In genomic region chr17:44307387-44308186, GRCh38 we compare ENCODE assay signal across 8 cellular contexts. TPM values are rescaled to one million over a fixed set of nuclear protein-coding genes. Genes with fewer than 3 reads are reported as not detected.
DNase-seq lines count a peak whose midpoint lies in the region; ATAC-seq and TF ChIP-seq lines count a peak whose summit lies in the region.

No MANE protein-coding gene starts in this region.

- DNase-seq in Caki2 (ENCODE audit: low read depth): peak; percentile 52
- peak; percentile 46 for DNase-seq in MG63
- DNase-seq in right atrium auricular region (ENCODE audit: low spot score): no peak
- peak in 1 of 2 donors; percentile 42 for DNase-seq in psoas muscle
- no peak for DNase-seq in activated gamma-delta T cell (lab: John Stamatoyannopoulos, UW)
- no peak for DNase-seq in KG1 (lab: John Stamatoyannopoulos, UW)

- H3K9me3 ChIP-seq in MG63 (no peaks in the 10 kb centered on the region), right atrium auricular region (no peaks in the 10 kb centered on the region), psoas muscle (no peaks in the 10 kb centered on the region)

- H3K27ac ChIP-seq in right atrium auricular region (peak overlapping the region; percentile 69 to 70), psoas muscle (no peak overlapping the region)

- 2 to 4% (median 3%) methylated on average over 25 to 26 of the region's 26 CpGs for WGBS in psoas muscle, 3 donors

- H3K36me3 ChIP-seq in MG63 (no peaks in the 10 kb centered on the region), right atrium auricular region (no peaks in the 10 kb centered on the region), psoas muscle (ENCODE audit: insufficient read depth in 1 of 2, low read depth in 1 of 2) (no peaks in the 10 kb centered on the region)

- in situ Hi-C loops in Caki2 (cut with HindIII; ENCODE audit: low pct_unique_long_range_greater_than_20kb, low sequenced_read_pairs): no loop called here

- TF ChIP-seq CTCF in right atrium auricular region (IDR thresholded peaks at IDR 0.05) (no peak), psoas muscle (IDR thresholded peaks at IDR 0.05) (no peak)

- H3K4me1 Mint-ChIP-seq in activated naive CD8-positive, alpha-beta T cell (ENCODE audit: low read depth): peaks cover 14% of the 10 kb centered on the region

- peaks cover 12% of the 10 kb centered on the region for H3K27me3 Mint-ChIP-seq in activated naive CD8-positive, alpha-beta T cell

- intact Hi-C loops in psoas muscle (cut with DNase I): no loop called here

- H3K9me3 Mint-ChIP-seq in activated naive CD8-positive, alpha-beta T cell (ENCODE audit: low read depth): no peaks in the 10 kb centered on the region

- ATAC-seq in psoas muscle (peak; percentile 33 to 63 (median 46)), HG03354 (IDR thresholded peaks at IDR 0.05; ENCODE audit: poor library complexity, severe bottlenecking, unreplicated experiment) (no peak)

- H3K4me3 Mint-ChIP-seq in activated naive CD8-positive, alpha-beta T cell: peak overlapping the region; percentile 56

- H3K27me3 ChIP-seq in MG63 (peaks cover 11% of the 10 kb centered on the region), right atrium auricular region (no peaks in the 10 kb centered on the region), psoas muscle (ENCODE audit: insufficient read depth in 3 of 3, low read length in 2 of 3) (peaks cover 0 to 40% (median 1%) of the 10 kb centered on the region in 3 donors)

- no peaks in the 10 kb centered on the region for H3K36me3 Mint-ChIP-seq in activated naive CD8-positive, alpha-beta T cell

- H3K4me3 ChIP-seq in MG63 (no peak overlapping the region), right atrium auricular region (peak overlapping the region; percentile 45 to 55), psoas muscle (peak overlapping the region; percentile 66)

- H3K4me1 ChIP-seq in right atrium auricular region (peaks cover 0 to 20% of the 10 kb centered on the region in 2 donors), psoas muscle (peaks cover 3% of the 10 kb centered on the region)

- H3K27ac Mint-ChIP-seq in activated naive CD8-positive, alpha-beta T cell: no peak overlapping the region

RNA-seq across cellular contexts. Expression of gene RUNDC3A, which starts 0.8 kb away (rescaled TPM):
- 2.2 TPM in 1 of 2 replicates, not detected in the other for total RNA-seq in Caki2 (2014; rRNA removed; shearing (Covaris generic); ENCODE audit: low replicate concordance)
- not detected in 2 replicates for total RNA-seq in MG63 (2014; rRNA removed; shearing (Covaris generic); ENCODE audit: low replicate concordance)
- total RNA-seq in right atrium auricular region (1 to 10 TPM; 1.7 to 4.5 TPM), psoas muscle (under 1 TPM in 1 of 4 donors, not detected in 3; 0.39 TPM)
- under 1 TPM; 0.09 to 0.21 (median 0.11) TPM for polyA plus RNA-seq in psoas muscle

RNA-seq across cellular contexts. Expression of gene SLC25A39, which starts 17.0 kb away (rescaled TPM):
- total RNA-seq in Caki2 (2014; rRNA removed; shearing (Covaris generic); ENCODE audit: low replicate concordance): 223 and 249 TPM in 2 replicates
- 142 and 155 TPM in 2 replicates for total RNA-seq in MG63 (2014; rRNA removed; shearing (Covaris generic); ENCODE audit: low replicate concordance)
- total RNA-seq in right atrium auricular region (10 to 100 TPM; 60.4 to 83.3 TPM), psoas muscle (10 to 100 TPM; 36.4 to 57.8 (median 41.0) TPM)
- polyA plus RNA-seq in psoas muscle: 10 to 100 TPM; 37.1 to 79.3 (median 42.4) TPM

RNA-seq across cellular contexts. Expression of gene GRN, which starts 37.5 kb away (rescaled TPM):
- 454 and 543 TPM in 2 replicates for total RNA-seq in Caki2 (2014; rRNA removed; shearing (Covaris generic); ENCODE audit: low replicate concordance)
- 109 and 170 TPM in 2 replicates for total RNA-seq in MG63 (2014; rRNA removed; shearing (Covaris generic); ENCODE audit: low replicate concordance)
- total RNA-seq in right atrium auricular region (100 to 1,000 TPM; 258 to 290 TPM), psoas muscle (10 to 100 TPM; 37.2 to 61.0 (median 58.6) TPM)
- 10 to 100 TPM; 30.8 to 44.4 (median 31.6) TPM for polyA plus RNA-seq in psoas muscle

RNA-seq across cellular contexts. Expression of gene SLC4A1, which starts 39.7 kb away (rescaled TPM):
- total RNA-seq in Caki2 (2014; rRNA removed; shearing (Covaris generic); ENCODE audit: low replicate concordance): not detected in 2 replicates
- total RNA-seq in MG63 (2014; rRNA removed; shearing (Covaris generic); ENCODE audit: low replicate concordance): not detected in 2 replicates
- total RNA-seq in right atrium auricular region (1 to 10 TPM in 1 of 2 donors, under 1 TPM in 1; 0.47 to 1.1 TPM), psoas muscle (1 to 10 TPM in 2 of 4 donors, under 1 TPM in 1, not detected in 1; 0.26 to 7.2 (median 2.2) TPM)
- under 1 TPM in 1 of 3 donors, not detected in 2; 0.29 TPM for polyA plus RNA-seq in psoas muscle

RNA-seq across cellular contexts. Expression of gene FAM171A2, which starts 56.1 kb away (rescaled TPM):
- 8.3 and 14.4 TPM in 2 replicates for total RNA-seq in Caki2 (2014; rRNA removed; shearing (Covaris generic); ENCODE audit: low replicate concordance)
- 2.1 and 9.3 TPM in 2 replicates for total RNA-seq in MG63 (2014; rRNA removed; shearing (Covaris generic); ENCODE audit: low replicate concordance)
- total RNA-seq in right atrium auricular region: 1 to 10 TPM; 2.4 to 3.3 TPM
- total RNA-seq in psoas muscle: under 1 TPM; 0.11 to 0.22 (median 0.20) TPM
- under 1 TPM; 0.06 to 0.23 (median 0.08) TPM for polyA plus RNA-seq in psoas muscle

Comparison
In these comparisons a context has a peak if more than half of its experiments do, and no peak if none do; other contexts are left out.
1. DNase-seq: peak in Caki2 (single experiment) and MG63 (single experiment); none in right atrium auricular region (single experiment), activated gamma-delta T cell (single experiment) and KG1 (single experiment).